Comparison of ENCODE assay signal across 11 cellular contexts in genomic region chr5:61626639-61627282, GRCh38.
DNase-seq lines count a peak whose midpoint lies in the region; ATAC-seq, FAIRE-seq and TF ChIP-seq lines count a peak whose summit lies in the region.
"Had no signal": no experiment of that assay in that cellular context is flagged by ENCODE, and none has a peak within 500 bp of the region (broad histone marks: within the 10 kb centered on the region; RNA-seq: fewer than 3 reads in every experiment).

No MANE protein-coding gene starts in this region.

- no peak for TF ChIP-seq POLR2A in endothelial cell of umbilical vein (IDR thresholded peaks at IDR 0.05; ENCODE audit: low read depth, low read length)
- TF ChIP-seq POLR2A in prostate gland (IDR thresholded peaks at IDR 0.05): no peak
- no peak for TF ChIP-seq POLR2A in lower leg skin (IDR thresholded peaks at IDR 0.05)

- H3K9me3 ChIP-seq in HUES48 (ENCODE audit: control insufficient read depth, insufficient read depth, low read length): no peaks in the 10 kb centered on the region
- H3K9me3 ChIP-seq in endothelial cell of umbilical vein (replicated peaks; ENCODE audit: control insufficient read depth, insufficient read depth, low read length): no peaks in the 10 kb centered on the region
- H3K9me3 ChIP-seq in prostate gland: no peaks in the 10 kb centered on the region
- H3K9me3 ChIP-seq in PC-3 (ENCODE audit: low read length): no peaks in the 10 kb centered on the region

- ATAC-seq in PC-3: no peak

- BruUV-seq in endothelial cell of umbilical vein (replicated peaks; lab: Mats Ljungman, UMichigan): no TSS peak
- BruUV-seq in PC-3 (replicated peaks; lab: Mats Ljungman, UMichigan): no TSS peak

- H3K4me3 ChIP-seq in GM12865 (ENCODE audit: low read depth, low read length) (peak overlapping the region; percentile 20; the same call in 1 of the 2 replicates), HUES48 (ENCODE audit: low read depth, low read length) (0 out of 2 replicates have a peak overlapping the region, but pooled peaks have one; percentile 66), endothelial cell of umbilical vein (replicated peaks in 1 of 3; ENCODE audit: insufficient read depth in 1 of 3, low read depth in 1 of 3, low read length in 3 of 3) (peak overlapping the region in 1 of 3 experiments; percentile 58), prostate gland (peak overlapping the region; percentile 24 to 34), PC-3 (ENCODE audit: low read length) (no peak overlapping the region), lower leg skin (ENCODE audit: low read depth, poor library complexity, severe bottlenecking) (no peak overlapping the region)

- H3K4me1 ChIP-seq in HUES48 (ENCODE audit: control insufficient read depth, insufficient read depth, low read length): peaks cover 18% of the 10 kb centered on the region
- H3K4me1 ChIP-seq in endothelial cell of umbilical vein (ENCODE audit: control insufficient read depth, extremely low read depth, insufficient read depth, low read length): peaks cover 10% of the 10 kb centered on the region
- peaks cover 3% of the 10 kb centered on the region for H3K4me1 ChIP-seq in prostate gland (replicated peaks)
- H3K4me1 ChIP-seq in PC-3 (ENCODE audit: insufficient read depth, low read length): no peaks in the 10 kb centered on the region

- dilution Hi-C loops in endothelial cell of umbilical vein (cut with MboI; ENCODE audit: extremely low pct_ligation_motif_present, low sequenced_read_pairs): no loop called here

- POLR2A ChIA-PET in endothelial cell of umbilical vein (lab: Charles Lee) (no interaction called here), PC-3 (lab: Charles Lee; ENCODE audit: unreplicated experiment) (no interaction called here)

- FAIRE-seq in endothelial cell of umbilical vein (lab: Jason Lieb, UNC): peak; percentile 61

- H3K9ac ChIP-seq in HUES48 (ENCODE audit: low read depth, low read length) (no peak overlapping the region), endothelial cell of umbilical vein (replicated peaks; ENCODE audit: extremely low read depth, insufficient read depth, low read length) (no peak overlapping the region), PC-3 (ENCODE audit: low read length) (no peak overlapping the region)
- H3K9ac ChIP-seq: KMS-11 had no signal

- DNase-seq in GM12865 (ENCODE audit: low read depth): no peak
- DNase-seq in endothelial cell of umbilical vein (ENCODE audit: low read depth, low spot score): no peak
- DNase-seq in prostate gland (ENCODE audit: low spot score): no peak
- DNase-seq in A172 (ENCODE audit: low spot score): no peak
- DNase-seq in PC-3: no peak
- DNase-seq in lower leg skin (ENCODE audit: low spot score in 2 of 2): no peak
- no peak for DNase-seq in NCI-H2107 (lab: John Stamatoyannopoulos, UW)
- DNase-seq: activated CD4-positive, alpha-beta T cell treated with anti-CD3 and anti-CD28 coated beads for 1 hour; foreskin melanocyte had no signal

- TF ChIP-seq CTCF in GM12865 (IDR thresholded peaks at IDR 0.05; ENCODE audit: insufficient read depth, low read depth, low read length, missing control alignments) (no peak), endothelial cell of umbilical vein (IDR thresholded peaks at IDR 0.05; ENCODE audit: extremely low read depth in 1 of 2, insufficient read depth in 1 of 2, low read depth in 1 of 2, low read length in 2 of 2) (no peak), prostate gland (IDR thresholded peaks at IDR 0.05) (no peak), PC-3 (conservative IDR thresholded peaks at IDR 0.05; ENCODE audit: low read depth, low read length) (no peak), lower leg skin (IDR thresholded peaks at IDR 0.05) (no peak)

- H3K36me3 ChIP-seq in HUES48 (ENCODE audit: control insufficient read depth, insufficient read depth, low read length): no peaks in the 10 kb centered on the region
- no peaks in the 10 kb centered on the region for H3K36me3 ChIP-seq in endothelial cell of umbilical vein (ENCODE audit: control insufficient read depth in 2 of 2, extremely low read depth in 1 of 2, insufficient read depth in 2 of 2, low read length in 2 of 2)
- H3K36me3 ChIP-seq in prostate gland: no peaks in the 10 kb centered on the region
- no peaks in the 10 kb centered on the region for H3K36me3 ChIP-seq in PC-3 (ENCODE audit: low read depth, low read length)

- no peaks in the 10 kb centered on the region for H3K9me1 ChIP-seq in endothelial cell of umbilical vein (replicated peaks; ENCODE audit: control insufficient read depth, extremely low read depth, insufficient read depth, low read length)

- intact Hi-C loops in endothelial cell of umbilical vein (cut with micrococcal nuclease) (loop anchor here (5.0 kb wide), 2 partner anchors 294 to 464 kb away; partner anchors contain the start of genes SMIM15 and ZSWIM6), prostate gland (cut with DNase I) (no loop called here), PC-3 (cut with micrococcal nuclease) (no loop called here), lower leg skin (cut with DNase I; ENCODE audit: low total_unique reads) (no loop called here)

- H3K27me3 ChIP-seq in HUES48 (ENCODE audit: control insufficient read depth, insufficient read depth, low read length): no peaks in the 10 kb centered on the region
- no peaks in the 10 kb centered on the region for H3K27me3 ChIP-seq in endothelial cell of umbilical vein (ENCODE audit: control insufficient read depth in 2 of 2, insufficient read depth in 2 of 2, low read length in 2 of 2)
- no peaks in the 10 kb centered on the region for H3K27me3 ChIP-seq in prostate gland (replicated peaks; ENCODE audit: insufficient read depth)
- no peaks in the 10 kb centered on the region for H3K27me3 ChIP-seq in PC-3 (ENCODE audit: low read length)

- no peaks in the 10 kb centered on the region for H4K20me1 ChIP-seq in endothelial cell of umbilical vein (replicated peaks; ENCODE audit: control insufficient read depth, extremely low read depth, insufficient read depth, low read length)
- no peaks in the 10 kb centered on the region for H4K20me1 ChIP-seq in PC-3 (ENCODE audit: low read length)

- H2AFZ ChIP-seq in endothelial cell of umbilical vein (ENCODE audit: low read depth, low read length) (peak overlapping the region; percentile 98), PC-3 (ENCODE audit: low read length) (no peak overlapping the region)

- H3K4me2 ChIP-seq in endothelial cell of umbilical vein (ENCODE audit: insufficient read depth, low read length) (peak overlapping the region; percentile 90), PC-3 (ENCODE audit: low read length) (no peak overlapping the region)
- H3K4me2 ChIP-seq: KMS-11 had no signal

- H3K27ac ChIP-seq in HUES48 (ENCODE audit: low read depth, low read length) (no peak overlapping the region), endothelial cell of umbilical vein (ENCODE audit: insufficient read depth, low read depth, low read length) (no peak overlapping the region), prostate gland (no peak overlapping the region), PC-3 (ENCODE audit: low read length) (no peak overlapping the region)
- H3K27ac ChIP-seq: KMS-11 had no signal

- CTCF ChIA-PET in endothelial cell of umbilical vein (lab: Charles Lee): no interaction called here
- CTCF ChIA-PET in PC-3 (lab: Charles Lee): no interaction called here

- WGBS in prostate gland: 69% methylated on average over 10 of the region's 10 CpGs
- 61 to 69% methylated on average over 8 to 9 of the region's 10 CpGs for WGBS in lower leg skin, 2 donors

- no peaks in the 10 kb centered on the region for H3K9me2 ChIP-seq in PC-3 (replicated peaks; ENCODE audit: low read length)

- no peaks in the 10 kb centered on the region for H3F3A ChIP-seq in PC-3 (ENCODE audit: low read length, unreplicated experiment)

- H3K79me2 ChIP-seq in endothelial cell of umbilical vein (ENCODE audit: control insufficient read depth, insufficient read depth, low read length): no peaks in the 10 kb centered on the region
- H3K79me2 ChIP-seq in PC-3 (ENCODE audit: low read length): no peaks in the 10 kb centered on the region

TF ChIP-seq in endothelial cell of umbilical vein, 7 proteins besides CTCF, POLR2A, EP300 and RAD21:
- TF ChIP-seq JUN (IDR thresholded peaks at IDR 0.05; ENCODE audit: borderline replicate concordance, insufficient read depth, insufficient read length, low read depth) (no peak), GATA2 (IDR thresholded peaks at IDR 0.05; ENCODE audit: insufficient read depth, insufficient read length, low read depth, low read length) (no peak), EZH2 (IDR thresholded peaks at IDR 0.05; ENCODE audit: borderline replicate concordance, low read depth, low read length, severe bottlenecking) (no peak), MAX (IDR thresholded peaks at IDR 0.05; ENCODE audit: insufficient read depth, insufficient read length) (no peak), MYC (IDR thresholded peaks at IDR 0.05; ENCODE audit: low read depth, low read length) (no peak), POLR2AphosphoS5 (IDR thresholded peaks at IDR 0.05; ENCODE audit: insufficient read depth, low read depth, low read length) (no peak), FOS (IDR thresholded peaks at IDR 0.05; ENCODE audit: borderline replicate concordance, insufficient read depth, low read length) (no peak)
TF ChIP-seq in endothelial cell of umbilical vein: peak in this region for 0.

Comparison
In these comparisons a context has a peak if more than half of its experiments do, and no peak if none do; other contexts are left out.
1. H3K4me3 ChIP-seq: peak in GM12865 (single experiment), HUES48 (single experiment) and prostate gland (2 of 2); none in PC-3 (single experiment) and lower leg skin (single experiment).